1 cellular context compared by ENCODE assay signal in genomic region chr7:48636391-48637015, GRCh38.
TF ChIP-seq lines count a peak whose summit lies in the region.

No MANE protein-coding gene starts in this region.

TF ChIP-seq in WTC11, 78 proteins besides CTCF, POLR2A, EP300 and RAD21 (continued from another document):
- no peak for TF ChIP-seq IRF1 (CRISPR knock-in tag; IDR thresholded peaks at IDR 0.05)
